ENCODE assay signal across 9 cellular contexts in genomic region chr15:40238481-40238926, GRCh38. TPM values are rescaled to one million over a fixed set of nuclear protein-coding genes. Genes with fewer than 3 reads are reported as not detected.
DNase-seq lines count a peak whose midpoint lies in the region; ATAC-seq and TF ChIP-seq lines count a peak whose summit lies in the region.
"Had no signal": no experiment of that assay in that cellular context is flagged by ENCODE, and none has a peak within 500 bp of the region (broad histone marks: within the 10 kb centered on the region; RNA-seq: fewer than 3 reads in every experiment).

No MANE protein-coding gene starts in this region.

- H3K4me3 ChIP-seq in PC-3 (ENCODE audit: low read length) = peak overlapping the region; percentile 67
- H3K4me3 ChIP-seq in esophagus muscularis mucosa = peak overlapping the region; percentile 35 to 49 (median 40)
- peak overlapping the region in 1 of 4 donors; percentile 40 for H3K4me3 ChIP-seq in tibial nerve

- ATAC-seq in PC-3 (peak; percentile 1; the same call in 1 of the 2 replicates), HG03571 (IDR thresholded peaks at IDR 0.05; ENCODE audit: unreplicated experiment) (no peak), HG02840 (IDR thresholded peaks at IDR 0.05; ENCODE audit: low FRiP score, unreplicated experiment) (no peak)

- TSS peak; percentile 27 for BruUV-seq in PC-3 (replicated peaks; lab: Mats Ljungman, UMichigan)

- H2AFZ ChIP-seq in PC-3 (ENCODE audit: low read length) = peak overlapping the region; percentile 87

- H3K4me1 Mint-ChIP-seq in progenitor cell of endocrine pancreas (ENCODE audit: low read depth) = peaks cover 9% of the 10 kb centered on the region

- CTCF ChIA-PET in PC-3 (lab: Charles Lee) = interaction anchor here (0.6 to 1.9 kb wide), 6 partner anchors 22 to 184 kb away, joined by 3 to 16 read pairs (median 8); no protein-coding TSS in a partner anchor

- TF ChIP-seq EP300 in esophagus muscularis mucosa (IDR thresholded peaks at IDR 0.05) (no peak), tibial nerve (IDR thresholded peaks at IDR 0.05) (no peak)

- H3K4me1 ChIP-seq in PC-3 (ENCODE audit: insufficient read depth, low read length) (peaks cover 32% of the 10 kb centered on the region), esophagus muscularis mucosa (peaks cover 0 to 18% (median 13%) of the 10 kb centered on the region in 4 donors), tibial nerve (peaks cover 0 to 13% (median 4%) of the 10 kb centered on the region in 4 donors)

- no peaks in the 10 kb centered on the region for H3K9me2 ChIP-seq in PC-3 (replicated peaks; ENCODE audit: low read length)

- H3F3A ChIP-seq in PC-3 (ENCODE audit: low read length, unreplicated experiment) = peaks cover 5% of the 10 kb centered on the region

- H3K9me3 Mint-ChIP-seq in progenitor cell of endocrine pancreas (ENCODE audit: low read depth) = no peaks in the 10 kb centered on the region

- POLR2A ChIA-PET in PC-3 (lab: Charles Lee; ENCODE audit: unreplicated experiment) = interaction anchor here (0.5 to 1.1 kb wide), 3 partner anchors 12 to 456 kb away, joined by 4 to 7 read pairs (median 5); partner anchors contain the start of gene FSIP1

- in situ Hi-C loops in G401 (cut with HindIII; ENCODE audit: low sequenced_read_pairs) = no loop called here

- no peaks in the 10 kb centered on the region for H3K36me3 Mint-ChIP-seq in progenitor cell of endocrine pancreas (ENCODE audit: insufficient read depth)

- H3K27me3 ChIP-seq in PC-3 (ENCODE audit: low read length) (no peaks in the 10 kb centered on the region), esophagus muscularis mucosa (peaks cover 0 to 16% (median 0%) of the 10 kb centered on the region in 4 donors), tibial nerve (peaks cover 0 to 25% of the 10 kb centered on the region in 2 donors)

- peak overlapping the region; percentile 54; the same call in 1 of the 2 replicates for H3K9ac ChIP-seq in PC-3 (ENCODE audit: low read length)

- H3K79me2 ChIP-seq in PC-3 (ENCODE audit: low read length) = no peaks in the 10 kb centered on the region

- H3K27ac ChIP-seq in PC-3 (ENCODE audit: low read length) (peak overlapping the region; percentile 34; the same call in 1 of the 2 replicates), esophagus muscularis mucosa (replicated peaks in 1 of 4) (no peak overlapping the region), tibial nerve (no peak overlapping the region)

- H3K27ac Mint-ChIP-seq in progenitor cell of endocrine pancreas = peak overlapping the region; percentile 56

- TF ChIP-seq CTCF in PC-3 (conservative IDR thresholded peaks at IDR 0.05; ENCODE audit: low read depth, low read length) (no peak), esophagus muscularis mucosa (IDR thresholded peaks at IDR 0.05) (no peak), progenitor cell of endocrine pancreas (IDR thresholded peaks at IDR 0.05; ENCODE audit: unreplicated experiment) (no peak), tibial nerve (IDR thresholded peaks at IDR 0.05) (no peak)

- intact Hi-C loops in PC-3 (cut with micrococcal nuclease) = loop anchor here (5.0 kb wide), 1 partner anchor 34 kb away; no protein-coding TSS in a partner anchor
- intact Hi-C loops in esophagus muscularis mucosa (cut with DNase I) = no loop called here

- peak overlapping the region; percentile 93 for H3K4me2 ChIP-seq in PC-3 (ENCODE audit: low read length)

- TF ChIP-seq POLR2A in esophagus muscularis mucosa (IDR thresholded peaks at IDR 0.05; ENCODE audit: low read depth) = no peak
- no peak for TF ChIP-seq POLR2A in tibial nerve (IDR thresholded peaks at IDR 0.05)

- DNase-seq in G401 (ENCODE audit: low spot score) (peak; percentile 38), PC-3 (no peak), esophagus muscularis mucosa (ENCODE audit: extremely low spot score) (no peak), progenitor cell of endocrine pancreas (ENCODE audit: low spot score, unreplicated experiment) (no peak), tibial nerve (ENCODE audit: low spot score in 2 of 2) (no peak), DMS153 treated with DMSO at 0.1 percent for 48 hours (lab: John Stamatoyannopoulos, UW; ENCODE audit: unreplicated experiment) (no peak)

- H3K36me3 ChIP-seq in PC-3 (ENCODE audit: low read depth, low read length) (no peaks in the 10 kb centered on the region), esophagus muscularis mucosa (no peaks in the 10 kb centered on the region), tibial nerve (no peaks in the 10 kb centered on the region)

- WGBS in esophagus muscularis mucosa = 40% methylated on average over 6 of the region's 6 CpGs
- 31 to 50% methylated on average over 6 of the region's 6 CpGs for WGBS in tibial nerve, 2 donors

- no peaks in the 10 kb centered on the region for H4K20me1 ChIP-seq in PC-3 (ENCODE audit: low read length)

- peaks cover 9% of the 10 kb centered on the region for H3K27me3 Mint-ChIP-seq in progenitor cell of endocrine pancreas

- H3K9me3 ChIP-seq in PC-3 (ENCODE audit: low read length) (no peaks in the 10 kb centered on the region), esophagus muscularis mucosa (no peaks in the 10 kb centered on the region), tibial nerve (no peaks in the 10 kb centered on the region)

- peak overlapping the region; percentile 44 for H3K4me3 Mint-ChIP-seq in progenitor cell of endocrine pancreas (ENCODE audit: low read depth)

RNA-seq across cellular contexts. Expression of gene PAK6, which starts 0.4 kb away (rescaled TPM):
- total RNA-seq in G401 (2014; rRNA removed; shearing (Covaris generic)) = 1.8 TPM in 1 of 2 replicates, not detected in the other
- total RNA-seq in PC-3 (2014; rRNA removed) (30.4 TPM in 2 replicates), esophagus muscularis mucosa (under 1 TPM in 3 of 4 donors, not detected in 1; 0.33 to 0.52 (median 0.45) TPM), progenitor cell of endocrine pancreas (13.2 and 13.8 TPM in 2 replicates), tibial nerve (1 to 10 TPM in 1 of 4 donors, under 1 TPM in 1, not detected in 2; 0.84 to 2.0 TPM)

RNA-seq across cellular contexts. Expression of gene ANKRD63, which starts 44.4 kb away (rescaled TPM):
- total RNA-seq in G401 (2014; rRNA removed; shearing (Covaris generic)) = 8.4 and 14.9 TPM in 2 replicates
- 1.2 and 1.4 TPM in 2 replicates for total RNA-seq in PC-3 (2014; rRNA removed)
- not detected for total RNA-seq in esophagus muscularis mucosa
- total RNA-seq in progenitor cell of endocrine pancreas = not detected in 2 replicates
- total RNA-seq in tibial nerve = not detected
- total RNA-seq: ureter had no signal
